ENCODE assay signal across 10 cellular contexts in genomic region chr21:31397515-31397926, GRCh38.
DNase-seq lines count a peak whose midpoint lies in the region; ATAC-seq lines count a peak whose summit lies in the region.
"Had no signal": no experiment of that assay in that cellular context is flagged by ENCODE, and none has a peak within 500 bp of the region (broad histone marks: within the 10 kb centered on the region; RNA-seq: fewer than 3 reads in every experiment).

No MANE protein-coding gene starts in this region.

- peak; percentile 44 for DNase-seq in NCI-H748 (lab: John Stamatoyannopoulos, UW; ENCODE audit: unreplicated experiment)
- DNase-seq in NCI-H748 treated with DMSO at 0.1 percent for 48 hours (lab: John Stamatoyannopoulos, UW), result no peak
- peak; percentile 14 for DNase-seq in NCI-H146 treated with DMSO at 0.1 percent for 48 hours (lab: John Stamatoyannopoulos, UW; ENCODE audit: unreplicated experiment)
- peak in 40 of 61 donors; percentile 3 to 65 (median 40) for DNase-seq in caudate nucleus (lab: John Stamatoyannopoulos, UW)
- DNase-seq in nucleus accumbens (lab: John Stamatoyannopoulos, UW), result peak in 36 of 56 donors; percentile 5 to 69 (median 40)
- no peak for DNase-seq in stimulated activated CD4-positive, alpha-beta T cell treated with anti-CD3 and anti-CD28 coated beads, Interleukin-4, amount 100 ng/mL, for 4 hours
- DNase-seq: cortex of kidney, NCI-H1930 had no signal

- peak overlapping the region; percentile 87 for H3K27ac ChIP-seq in caudate nucleus (ENCODE audit: low read depth, low read length)

- ATAC-seq in GM21576 (IDR thresholded peaks at IDR 0.05; ENCODE audit: unreplicated experiment) (no peak), HG03521 (IDR thresholded peaks at IDR 0.05; ENCODE audit: unreplicated experiment) (no peak)

Comparison
In these comparisons a context has a peak if more than half of its experiments do, and no peak if none do; other contexts are left out.
1. DNase-seq: peak in NCI-H748 (single experiment), NCI-H146 treated with DMSO at 0.1 percent for 48 hours (single experiment), caudate nucleus (40 of 61) and nucleus accumbens (36 of 56); none in NCI-H748 treated with DMSO at 0.1 percent for 48 hours (single experiment) and stimulated activated CD4-positive, alpha-beta T cell treated with anti-CD3 and anti-CD28 coated beads, Interleukin-4, amount 100 ng/mL, for 4 hours (0 of 2).